ENCODE assay signal across 1 cellular context in the genomic region with DNA sequence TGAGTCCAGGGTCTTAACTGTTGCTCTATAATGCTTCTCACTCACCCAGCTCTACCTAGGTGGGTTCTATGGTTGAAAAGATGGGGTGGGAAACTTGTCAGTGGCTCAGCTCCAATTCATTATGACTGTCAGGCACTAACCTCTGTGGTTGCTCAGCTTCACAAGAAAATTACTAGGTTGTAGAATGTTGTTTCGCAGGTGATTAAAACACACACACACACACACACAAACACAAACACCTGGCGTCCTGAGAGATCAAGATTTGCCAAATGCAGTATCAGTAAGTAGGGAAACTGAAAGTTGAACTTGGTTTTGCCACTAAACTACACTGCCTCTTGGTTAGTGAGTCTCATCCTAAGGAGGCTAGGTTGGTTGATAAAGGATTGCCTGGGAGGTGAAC.
TF ChIP-seq lines count a peak whose summit lies in the region.

No MANE protein-coding gene starts in this region.

TF ChIP-seq in WTC11, 78 proteins besides CTCF, POLR2A, EP300 and RAD21 (continued from another document):
- TF ChIP-seq, protein P1, sequence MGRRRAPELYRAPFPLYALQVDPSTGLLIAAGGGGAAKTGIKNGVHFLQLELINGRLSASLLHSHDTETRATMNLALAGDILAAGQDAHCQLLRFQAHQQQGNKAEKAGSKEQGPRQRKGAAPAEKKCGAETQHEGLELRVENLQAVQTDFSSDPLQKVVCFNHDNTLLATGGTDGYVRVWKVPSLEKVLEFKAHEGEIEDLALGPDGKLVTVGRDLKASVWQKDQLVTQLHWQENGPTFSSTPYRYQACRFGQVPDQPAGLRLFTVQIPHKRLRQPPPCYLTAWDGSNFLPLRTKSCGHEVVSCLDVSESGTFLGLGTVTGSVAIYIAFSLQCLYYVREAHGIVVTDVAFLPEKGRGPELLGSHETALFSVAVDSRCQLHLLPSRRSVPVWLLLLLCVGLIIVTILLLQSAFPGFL (CRISPR knock-in tag; IDR thresholded peaks at IDR 0.05; ENCODE audit: borderline replicate concordance) = no peak
- no peak for TF ChIP-seq ZNF317 (CRISPR knock-in tag; IDR thresholded peaks at IDR 0.05; ENCODE audit: borderline replicate concordance, low read depth)
